ENCODE assay signal across 9 cellular contexts in genomic region chr1:6245086-6245868, GRCh38. TPM values are rescaled to one million over a fixed set of nuclear protein-coding genes. Genes with fewer than 3 reads are reported as not detected.
A peak's percentile ranks its signal among the peaks of the same experiment; 100 is the strongest.
DNase-seq lines count a peak whose midpoint lies in the region; ATAC-seq and TF ChIP-seq lines count a peak whose summit lies in the region.
"Had no signal": no experiment of that assay in that cellular context is flagged by ENCODE, and none has a peak within 500 bp of the region (broad histone marks: within the 10 kb centered on the region; RNA-seq: fewer than 3 reads in every experiment).

No MANE protein-coding gene starts in this region.

- peaks cover 3% of the 10 kb centered on the region; the same call in 1 of the 2 replicates for H3F3A ChIP-seq in DOHH2 (ENCODE audit: control insufficient read depth, insufficient read depth)

- POLR2A ChIA-PET in activated CD4-positive, alpha-beta T cell treated with anti-CD3 and anti-CD28 coated beads for 36 hours (lab: Charles Lee): no interaction called here

- H3K4me3 Mint-ChIP-seq in HFFc6 (no peak overlapping the region), chondrocyte (ENCODE audit: unreplicated experiment) (no peak overlapping the region)
- no peak overlapping the region for H3K4me3 Mint-ChIP-seq in activated CD4-positive, alpha-beta T cell treated with anti-CD3 and anti-CD28 coated beads for 36 hours

- CTCF ChIA-PET in activated CD4-positive, alpha-beta T cell treated with anti-CD3 and anti-CD28 coated beads for 36 hours (lab: Charles Lee): interaction anchor here (0.6 to 6.1 kb wide), 14 partner anchors 7 to 219 kb away, joined by 3 to 35 read pairs (median 6); partner anchors contain the start of genes ACOT7, GPR153, HES2 and ICMT

- no peaks in the 10 kb centered on the region for H3K79me2 ChIP-seq in DOHH2 (ENCODE audit: control insufficient read depth, low read length)

- H3K9me3 Mint-ChIP-seq in HFFc6 (no peaks in the 10 kb centered on the region), chondrocyte (ENCODE audit: low read depth) (no peaks in the 10 kb centered on the region)
- H3K9me3 Mint-ChIP-seq in activated CD4-positive, alpha-beta T cell treated with anti-CD3 and anti-CD28 coated beads for 36 hours (ENCODE audit: low read depth): no peaks in the 10 kb centered on the region

- H3K27me3 ChIP-seq in DOHH2 (ENCODE audit: control insufficient read depth, low read length) (peaks cover 56% of the 10 kb centered on the region), left lung (peaks cover 77 to 100% of the 10 kb centered on the region in 2 donors)

- intact Hi-C loops in activated CD4-positive, alpha-beta T cell treated with anti-CD3 and anti-CD28 coated beads for 36 hours (cut with DNase I, micrococcal nuclease): loop anchor here (1.0 to 5.0 kb wide), 5 partner anchors 136 to 192 kb away; partner anchors contain the start of gene ESPN (in 1 of the 2)
- intact Hi-C loops in left lung (cut with DNase I): loop anchor here in 1 of 2 donors (5.0 kb wide), 1 partner anchor 102 kb away; no protein-coding TSS in a partner anchor

- H3K4me2 ChIP-seq in DOHH2 (ENCODE audit: low read length): no peak overlapping the region; the same call in 1 of the 2 replicates

- no peak overlapping the region for H3K4me3 ChIP-seq in DOHH2 (ENCODE audit: low read length)
- no peak overlapping the region for H3K4me3 ChIP-seq in left lung

- H3K27ac Mint-ChIP-seq in HFFc6: no peak overlapping the region
- no peak overlapping the region for H3K27ac Mint-ChIP-seq in activated CD4-positive, alpha-beta T cell treated with anti-CD3 and anti-CD28 coated beads for 36 hours
- H3K27ac Mint-ChIP-seq in chondrocyte (ENCODE audit: unreplicated experiment): no peak overlapping the region

- peak; percentile 67 for TF ChIP-seq CTCF in DOHH2 (IDR thresholded peaks at IDR 0.05; ENCODE audit: low read depth, low read length, poor library complexity, severe bottlenecking)
- TF ChIP-seq CTCF in HFFc6 (IDR thresholded peaks at IDR 0.05): peak; percentile 81
- peak; percentile 86 for TF ChIP-seq CTCF in chondrocyte (IDR thresholded peaks at IDR 0.05)
- TF ChIP-seq CTCF in left lung (IDR thresholded peaks at IDR 0.05): peak; percentile 68 to 72

- H3K9me3 ChIP-seq in DOHH2 (ENCODE audit: control insufficient read depth, insufficient read depth, low read length) (no peaks in the 10 kb centered on the region), left lung (no peaks in the 10 kb centered on the region)

- H3K9me2 ChIP-seq in DOHH2 (replicated peaks; ENCODE audit: control insufficient read depth, low read length): no peaks in the 10 kb centered on the region

- no peak overlapping the region for H3K27ac ChIP-seq in DOHH2 (ENCODE audit: low read depth, low read length)
- no peak overlapping the region for H3K27ac ChIP-seq in left lung

- H3K4me1 Mint-ChIP-seq in HFFc6 (ENCODE audit: low read depth): peaks cover 8% of the 10 kb centered on the region
- peaks cover 11% of the 10 kb centered on the region for H3K4me1 Mint-ChIP-seq in activated CD4-positive, alpha-beta T cell treated with anti-CD3 and anti-CD28 coated beads for 36 hours
- peaks cover 15% of the 10 kb centered on the region for H3K4me1 Mint-ChIP-seq in chondrocyte (ENCODE audit: low read depth)

- H3K27me3 Mint-ChIP-seq in HFFc6 (ENCODE audit: insufficient read depth): peaks cover 25% of the 10 kb centered on the region
- H3K27me3 Mint-ChIP-seq in activated CD4-positive, alpha-beta T cell treated with anti-CD3 and anti-CD28 coated beads for 36 hours: peaks cover 53% of the 10 kb centered on the region
- peaks cover 40% of the 10 kb centered on the region for H3K27me3 Mint-ChIP-seq in chondrocyte (ENCODE audit: low read depth)

- no peaks in the 10 kb centered on the region for H3K36me3 Mint-ChIP-seq in HFFc6 (ENCODE audit: low read depth)
- no peaks in the 10 kb centered on the region for H3K36me3 Mint-ChIP-seq in activated CD4-positive, alpha-beta T cell treated with anti-CD3 and anti-CD28 coated beads for 36 hours (ENCODE audit: low read depth)
- no peaks in the 10 kb centered on the region for H3K36me3 Mint-ChIP-seq in chondrocyte (ENCODE audit: low read depth)

- peak; percentile 71 for ATAC-seq in activated CD4-positive, alpha-beta T cell treated with anti-CD3 and anti-CD28 coated beads for 36 hours
- peak; percentile 89 for ATAC-seq in left lung
- ATAC-seq in GM18868 (IDR thresholded peaks at IDR 0.05; ENCODE audit: unreplicated experiment): no peak

- H3K36me3 ChIP-seq in DOHH2 (ENCODE audit: control insufficient read depth, low read length) (no peaks in the 10 kb centered on the region), left lung (no peaks in the 10 kb centered on the region)

- DNase-seq in HFFc6: peak; percentile 58
- DNase-seq in NCI-H2227 (lab: John Stamatoyannopoulos, UW; ENCODE audit: unreplicated experiment): peak; percentile 90
- DNase-seq in activated CD4-positive, alpha-beta T cell treated with anti-CD3 and anti-CD28 coated beads for 36 hours: peak; percentile 90
- DNase-seq in chondrocyte (ENCODE audit: low spot score): peak; percentile 95
- DNase-seq in left lung: peak; percentile 78 to 92
- peak; percentile 38 to 75 (median 52) for DNase-seq in stimulated activated CD4-positive, alpha-beta T cell treated with anti-CD3 and anti-CD28 coated beads, TNF-alpha, amount 100 ng/mL, for 1 hour (ENCODE audit: low read depth in 3 of 3, low spot score in 1 of 3)

- peaks cover 6% of the 10 kb centered on the region; the same call in 1 of the 2 replicates for H4K20me1 ChIP-seq in DOHH2 (ENCODE audit: control insufficient read depth, insufficient read depth, low read depth, low read length)

- peaks cover 12% of the 10 kb centered on the region; the same call in 1 of the 2 replicates for H3K4me1 ChIP-seq in DOHH2 (ENCODE audit: control insufficient read depth, low read length)
- peaks cover 9 to 47% of the 10 kb centered on the region in 2 donors for H3K4me1 ChIP-seq in left lung

RNA-seq across cellular contexts. Expression of gene HES3, which starts 1.3 kb away (rescaled TPM):
- not detected for total RNA-seq in HFFc6 (2021; fragmentation: NEBNext Ultra II Directional; extraction: Animal tissue kit (Norgen Biotek cat#: 25700))
- not detected for total RNA-seq in activated CD4-positive, alpha-beta T cell treated with anti-CD3 and anti-CD28 coated beads for 36 hours
- total RNA-seq in chondrocyte (not detected in 3 replicates), left lung (not detected)
- total RNA-seq: glomerular endothelial cell had no signal

RNA-seq across cellular contexts. Expression of gene ICMT, which starts 9.5 kb away (rescaled TPM):
- 100 to 1,000 TPM in 2 of 6 experiments, 10 to 100 TPM in 4; 89.8 to 116 (median 96.0) TPM for total RNA-seq in HFFc6 (2021; fragmentation: NEBNext Ultra II Directional; extraction: Animal tissue kit (Norgen Biotek cat#: 25700))
- 10 to 100 TPM; 31.9 to 35.4 TPM for total RNA-seq in activated CD4-positive, alpha-beta T cell treated with anti-CD3 and anti-CD28 coated beads for 36 hours
- total RNA-seq in chondrocyte (72.7 to 94.2 TPM (median 73.1 TPM) in 3 replicates), left lung (10 to 100 TPM; 70.0 to 84.1 TPM)

RNA-seq across cellular contexts. Expression of gene GPR153, which starts 15.6 kb away (rescaled TPM):
- 1 to 10 TPM; 6.0 to 7.9 (median 7.2) TPM for total RNA-seq in HFFc6 (2021; fragmentation: NEBNext Ultra II Directional; extraction: Animal tissue kit (Norgen Biotek cat#: 25700))
- under 1 TPM; 0.16 to 0.25 TPM for total RNA-seq in activated CD4-positive, alpha-beta T cell treated with anti-CD3 and anti-CD28 coated beads for 36 hours
- total RNA-seq in chondrocyte (4.2 to 5.8 TPM (median 4.4 TPM) in 3 replicates), left lung (10 to 100 TPM; 15.3 to 16.4 TPM)

RNA-seq across cellular contexts. Expression of gene RNF207, which starts 39.4 kb away (rescaled TPM):
- total RNA-seq in HFFc6 (2021; fragmentation: NEBNext Ultra II Directional; extraction: Animal tissue kit (Norgen Biotek cat#: 25700)): 1 to 10 TPM; 2.0 to 5.2 (median 2.9) TPM
- 10 to 100 TPM; 13.5 to 15.2 TPM for total RNA-seq in activated CD4-positive, alpha-beta T cell treated with anti-CD3 and anti-CD28 coated beads for 36 hours
- total RNA-seq in chondrocyte (15.6 to 19.9 TPM (median 17.9 TPM) in 3 replicates), left lung (10 to 100 TPM; 11.9 to 12.6 TPM)

RNA-seq across cellular contexts. Expression of gene RPL22, which starts 45.9 kb away (rescaled TPM):
- 100 to 1,000 TPM; 233 to 341 (median 324) TPM for total RNA-seq in HFFc6 (2021; fragmentation: NEBNext Ultra II Directional; extraction: Animal tissue kit (Norgen Biotek cat#: 25700))
- 100 to 1,000 TPM; 392 to 475 TPM for total RNA-seq in activated CD4-positive, alpha-beta T cell treated with anti-CD3 and anti-CD28 coated beads for 36 hours
- total RNA-seq in chondrocyte (208 to 243 TPM (median 220 TPM) in 3 replicates), left lung (100 to 1,000 TPM; 265 to 324 TPM)
